9 cellular contexts compared by ENCODE assay signal in the genomic region with DNA sequence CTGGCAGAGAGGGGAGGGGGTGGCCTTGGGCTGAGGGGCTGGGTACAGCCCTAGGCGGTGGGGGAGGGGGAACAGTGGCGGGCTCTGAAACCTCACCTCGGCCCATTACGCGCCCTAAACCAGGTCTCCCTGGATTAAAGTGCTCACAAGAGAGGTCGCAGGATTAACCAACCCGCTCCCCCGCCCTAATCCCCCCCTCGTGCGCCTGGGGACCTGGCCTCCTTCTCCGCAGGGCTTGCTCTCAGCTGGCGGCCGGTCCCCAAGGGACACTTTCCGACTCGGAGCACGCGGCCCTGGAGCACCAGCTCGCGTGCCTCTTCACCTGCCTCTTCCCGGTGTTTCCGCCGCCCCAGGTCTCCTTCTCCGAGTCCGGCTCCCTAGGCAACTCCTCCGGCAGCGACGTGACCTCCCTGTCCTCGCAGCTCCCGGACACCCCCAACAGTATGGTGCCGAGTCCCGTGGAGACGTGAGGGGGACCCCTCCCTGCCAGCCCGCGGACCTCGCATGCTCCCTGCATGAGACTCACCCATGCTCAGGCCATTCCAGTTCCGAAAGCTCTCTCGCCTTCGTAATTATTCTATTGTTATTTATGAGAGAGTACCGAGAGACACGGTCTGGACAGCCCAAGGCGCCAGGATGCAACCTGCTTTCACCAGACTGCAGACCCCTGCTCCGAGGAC. TPM values are rescaled to one million over a fixed set of nuclear protein-coding genes. Genes with fewer than 3 reads are reported as not detected.
DNase-seq lines count a peak whose midpoint lies in the region; ATAC-seq, FAIRE-seq and TF ChIP-seq lines count a peak whose summit lies in the region.
"Had no signal": no experiment of that assay in that cellular context is flagged by ENCODE, and none has a peak within 500 bp of the region (broad histone marks: within the 10 kb centered on the region; RNA-seq: fewer than 3 reads in every experiment).

No MANE protein-coding gene starts in this region.

- peak overlapping the region; percentile 10 to 55 (median 26); a peak in 6 of 8 replicates for H3K4me3 ChIP-seq in H1 (ENCODE audit: extremely low read depth in 1 of 4, insufficient read depth in 2 of 4, low read depth in 3 of 4, low read length in 4 of 4)
- peak overlapping the region; percentile 39 for H3K4me3 ChIP-seq in rectal smooth muscle tissue (ENCODE audit: low read length)

- no peak overlapping the region for H2AK5ac ChIP-seq in H1 (ENCODE audit: low read depth, low read length)

- no peaks in the 10 kb centered on the region for H3K79me1 ChIP-seq in H1 (ENCODE audit: low read depth, low read length)

- H3K4me1 ChIP-seq in H1 (replicated peaks in 1 of 4; ENCODE audit: control insufficient read depth in 3 of 4, insufficient read depth in 4 of 4, low read length in 3 of 4) = peaks cover 0 to 41% (median 25%) of the 10 kb centered on the region in 4 experiments; a peak in 5 of 7 replicates
- peaks cover 3% of the 10 kb centered on the region for H3K4me1 ChIP-seq in rectal smooth muscle tissue (ENCODE audit: control insufficient read depth, insufficient read depth, low read length)

- peaks cover 0 to 10% of the 10 kb centered on the region in 2 experiments; a peak in 1 of 4 replicates for H3K9me3 ChIP-seq in H1 (ENCODE audit: insufficient read depth in 2 of 2, low read depth in 1 of 2, low read length in 1 of 2)
- H3K9me3 ChIP-seq: adrenal gland had no signal

- peak overlapping the region; percentile 68; the same call in 1 of the 2 replicates for H2BK12ac ChIP-seq in H1 (ENCODE audit: low read depth, low read length)

- no peak for TF ChIP-seq CTCF in GM10266 (IDR thresholded peaks at IDR 0.05; ENCODE audit: control insufficient read depth, insufficient read depth, low read depth, missing control alignments)
- no peak for TF ChIP-seq CTCF in H1 (IDR thresholded peaks at IDR 0.05; ENCODE audit: control extremely low read depth in 1 of 3, insufficient read depth in 1 of 3, low read depth in 1 of 3, low read length in 3 of 3)

- H2AFZ ChIP-seq in H1 (ENCODE audit: low read length) = 0 out of 2 replicates have a peak overlapping the region, but pooled peaks have one; percentile 8

- no peak overlapping the region for H4K91ac ChIP-seq in H1 (replicated peaks; ENCODE audit: insufficient read length, low read length)

- peak; percentile 42 for DNase-seq in GM10266 (ENCODE audit: extremely low spot score)
- peak; percentile 91 for DNase-seq in NCI-H69 (lab: John Stamatoyannopoulos, UW)
- DNase-seq in H1 (ENCODE audit: low read depth in 1 of 2, low spot score in 2 of 2) = peak in 1 of 2 experiments; percentile 76
- no peak for DNase-seq in amygdala (lab: John Stamatoyannopoulos, UW)
- DNase-seq in EL = no peak

- H3K27me3 ChIP-seq in H1 (replicated peaks in 1 of 4; ENCODE audit: control insufficient read depth in 3 of 4, extremely low read depth in 1 of 4, insufficient read depth in 3 of 4, low read length in 3 of 4) (peaks cover 86 to 100% (median 95%) of the 10 kb centered on the region in 4 experiments), rectal smooth muscle tissue (ENCODE audit: control insufficient read depth, insufficient read depth, low read length) (peaks cover 49% of the 10 kb centered on the region)

- no peak for TF ChIP-seq EP300 in H1 (IDR thresholded peaks at IDR 0.05; ENCODE audit: borderline replicate concordance in 1 of 2, low read depth in 2 of 2, low read length in 2 of 2)

- no peak overlapping the region for H2BK120ac ChIP-seq in H1 (replicated peaks; ENCODE audit: low read depth, low read length)

- H3K4me2 ChIP-seq in H1 (ENCODE audit: insufficient read depth in 1 of 2, low read depth in 2 of 2, low read length in 2 of 2) = peak overlapping the region; percentile 77 to 80

- 3% methylated on average over 39 of the region's 42 CpGs; no CpG with 5 or more reads in 1 of the 2 experiments for WGBS in H1 (ENCODE audit: extremely low coverage in 1 of 2, insufficient coverage in 1 of 2, insufficient read length in 1 of 2, insufficient replicate concordance in 2 of 2, low coverage in 1 of 2, low lambda C conversion rate in 2 of 2, missing lambda C conversion rate in 1 of 2), 2 experiments

- H2BK5ac ChIP-seq in H1 (ENCODE audit: low read depth, low read length) = no peak overlapping the region; the same call in 1 of the 2 replicates

- H3K27ac ChIP-seq in H1 (ENCODE audit: low read depth, low read length) (no peak overlapping the region), rectal smooth muscle tissue (ENCODE audit: low read depth, low read length) (no peak overlapping the region)
- H3K27ac ChIP-seq: adrenal gland had no signal

- no peak for TF ChIP-seq RAD21 in H1 (IDR thresholded peaks at IDR 0.05 in 1 of 2, conservative IDR thresholded peaks at IDR 0.05 in 1 of 2; ENCODE audit: low read depth in 2 of 2, low read length in 2 of 2)

- TF ChIP-seq POLR2A in H1 (IDR thresholded peaks at IDR 0.05; ENCODE audit: control extremely low read depth in 1 of 2, low read depth in 2 of 2, low read length in 2 of 2) (no peak), GM18505 (IDR thresholded peaks at IDR 0.05; ENCODE audit: borderline replicate concordance, extremely low read depth, insufficient read depth, insufficient read length) (no peak)

- H3K36me3 ChIP-seq in H1 (ENCODE audit: control insufficient read depth in 2 of 4, insufficient read depth in 4 of 4, low read length in 3 of 4) (peaks cover 0 to 26% (median 0%) of the 10 kb centered on the region in 4 experiments; a peak in 1 of 8 replicates), rectal smooth muscle tissue (ENCODE audit: control insufficient read depth, insufficient read depth, low read length) (no peaks in the 10 kb centered on the region)
- H3K36me3 ChIP-seq: adrenal gland had no signal

- peaks cover 8% of the 10 kb centered on the region; the same call in 1 of the 2 replicates for H3K23me2 ChIP-seq in H1 (ENCODE audit: low read depth, low read length)

- H3K9ac ChIP-seq in H1 (replicated peaks in 1 of 4; ENCODE audit: extremely low read depth in 1 of 4, low read depth in 3 of 4, low read length in 3 of 4) (no peak overlapping the region), rectal smooth muscle tissue (ENCODE audit: low read length) (no peak overlapping the region)

- H4K8ac ChIP-seq in H1 (ENCODE audit: extremely low read depth, insufficient read depth, low read length) = peak overlapping the region; percentile 81; the same call in 1 of the 2 replicates

- H3K4ac ChIP-seq in H1 (replicated peaks; ENCODE audit: insufficient read length, low read depth, low read length) = no peak overlapping the region

- H4K20me1 ChIP-seq in H1 (replicated peaks in 1 of 2; ENCODE audit: control insufficient read depth in 1 of 2, insufficient read depth in 2 of 2, low read length in 2 of 2) = peaks cover 15 to 31% of the 10 kb centered on the region in 2 experiments

- 0 out of 2 replicates have a peak overlapping the region, but pooled peaks have one; percentile 72 for H2BK20ac ChIP-seq in H1 (ENCODE audit: low read length)

- peak overlapping the region; percentile 78 for H3K18ac ChIP-seq in H1 (ENCODE audit: extremely low read depth, low read length)

- no peak for FAIRE-seq in H1 (lab: Jason Lieb, UNC)

- ATAC-seq in GM18505 (IDR thresholded peaks at IDR 0.05; ENCODE audit: unreplicated experiment) = no peak
- ATAC-seq in GM18519 (IDR thresholded peaks at IDR 0.05; ENCODE audit: low FRiP score, unreplicated experiment) = no peak

- no peak overlapping the region for H3K23ac ChIP-seq in H1 (ENCODE audit: insufficient read length)

- no peaks in the 10 kb centered on the region for H3K79me2 ChIP-seq in H1 (ENCODE audit: control insufficient read depth in 1 of 2, insufficient read depth in 2 of 2, low read length in 2 of 2)

- POLR2A ChIA-PET in H1 (lab: Charles Lee; ENCODE audit: partially characterized antibody) = interaction anchor here (0.6 to 1.2 kb wide), 2 partner anchors 10 to 30 kb away, joined by 3 to 5 read pairs; no protein-coding TSS in a partner anchor

- no peak overlapping the region for H3K14ac ChIP-seq in H1 (ENCODE audit: insufficient read length)

- no peak overlapping the region for H2BK15ac ChIP-seq in H1 (ENCODE audit: low read length)

- H4K5ac ChIP-seq in H1 (ENCODE audit: insufficient read length, low read depth, low read length) = no peak overlapping the region

- CTCF ChIA-PET in H1 (lab: Charles Lee; ENCODE audit: partially characterized antibody) = interaction anchor here (1.2 to 1.7 kb wide), 4 partner anchors 11 to 155 kb away, joined by 3 to 5 read pairs (median 4); no protein-coding TSS in a partner anchor

- no peak overlapping the region for H3K56ac ChIP-seq in H1 (replicated peaks; ENCODE audit: insufficient read length, low read depth, low read length)

TF ChIP-seq in H1, 55 proteins besides CTCF, POLR2A, EP300 and RAD21 (continues in another document):
- TF ChIP-seq SIN3A (conservative IDR thresholded peaks at IDR 0.05 in 1 of 2, IDR thresholded peaks at IDR 0.05 in 1 of 2; ENCODE audit: low read depth in 1 of 2, low read length in 2 of 2) (no peak), ASH2L (IDR thresholded peaks at IDR 0.05; ENCODE audit: low read length) (no peak), SRF (IDR thresholded peaks at IDR 0.05; ENCODE audit: low read depth, low read length) (no peak), SP4 (IDR thresholded peaks at IDR 0.05; ENCODE audit: low read length) (no peak)
- TF ChIP-seq, protein P1, sequence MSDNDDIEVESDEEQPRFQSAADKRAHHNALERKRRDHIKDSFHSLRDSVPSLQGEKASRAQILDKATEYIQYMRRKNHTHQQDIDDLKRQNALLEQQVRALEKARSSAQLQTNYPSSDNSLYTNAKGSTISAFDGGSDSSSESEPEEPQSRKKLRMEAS (IDR thresholded peaks at IDR 0.05) = peak; percentile 89

RNA-seq across cellular contexts. Expression of gene ISL2, which starts 4.9 kb away (rescaled TPM):
- total RNA-seq in H1 (2021; fragmentation: NEBNext Ultra II Directional; extraction: Animal tissue kit (Norgen Biotek cat#: 25700)) = 0.33 and 0.99 TPM in 2 replicates
- 0.32 and 0.82 TPM in 2 replicates for polyA plus RNA-seq in H1 (2011; rRNA removed)
- 0.78 TPM for polyA plus RNA-seq in H1 (2011; cell fraction: cytosol; rRNA removed)
- 2.6 TPM for polyA plus RNA-seq in H1 (2011; cell fraction: nucleus; rRNA removed)
- 0.29 to 0.43 TPM (median 0.29 TPM) in 3 of 4 replicates, not detected in the other for polyA plus RNA-seq in H1 (2012, experiment 1 of 2)
- polyA plus RNA-seq in H1 (2012, experiment 2 of 2) = 0.17 TPM
- 0.24 TPM for polyA plus RNA-seq in H1 (2013, experiment 1 of 2)
- polyA plus RNA-seq in H1 (2013, experiment 2 of 2) = 0.42 TPM
- 0.16 TPM in 1 of 2 replicates, not detected in the other for polyA minus RNA-seq in H1 (2011; rRNA and poly(A)+ RNA removed)
- polyA minus RNA-seq in H1 (2011; cell fraction: cytosol; rRNA and poly(A)+ RNA removed) = not detected
- not detected for polyA minus RNA-seq in H1 (2011; cell fraction: nucleus; rRNA and poly(A)+ RNA removed)

RNA-seq across cellular contexts. Expression of gene ETFA, which starts 30.2 kb away (rescaled TPM):
- 90.0 TPM in 2 replicates for total RNA-seq in H1 (2021; fragmentation: NEBNext Ultra II Directional; extraction: Animal tissue kit (Norgen Biotek cat#: 25700))
- 30.2 and 60.9 TPM in 2 replicates for polyA plus RNA-seq in H1 (2011; rRNA removed)
- polyA plus RNA-seq in H1 (2011; cell fraction: cytosol; rRNA removed) = 87.9 TPM
- polyA plus RNA-seq in H1 (2011; cell fraction: nucleus; rRNA removed) = 30.6 TPM
- 108 to 113 TPM (median 108 TPM) in 4 replicates for polyA plus RNA-seq in H1 (2012, experiment 1 of 2)
- 10.1 TPM for polyA plus RNA-seq in H1 (2012, experiment 2 of 2)
- polyA plus RNA-seq in H1 (2013, experiment 1 of 2) = 41.8 TPM
- 44.3 TPM for polyA plus RNA-seq in H1 (2013, experiment 2 of 2)
- polyA minus RNA-seq in H1 (2011; rRNA and poly(A)+ RNA removed) = 66.7 and 106 TPM in 2 replicates
- 24.8 TPM for polyA minus RNA-seq in H1 (2011; cell fraction: cytosol; rRNA and poly(A)+ RNA removed)
- 25.5 TPM for polyA minus RNA-seq in H1 (2011; cell fraction: nucleus; rRNA and poly(A)+ RNA removed)

Comparison
In these comparisons a context has a peak if more than half of its experiments do, and no peak if none do; other contexts are left out.
1. DNase-seq: peak in GM10266 (single experiment) and NCI-H69 (single experiment); none in amygdala (0 of 56) and EL (single experiment).